ENCODE assay signal across 1 cellular context in genomic region chr20:56392282-56393132, GRCh38.
TF ChIP-seq lines count a peak whose summit lies in the region.

Gene CSTF1, plus strand, starts transcription at chr20:56392645. Its CDS starts 2,908 bp downstream, at chr20:56395553.

TF ChIP-seq in HepG2, 621 proteins besides CTCF, POLR2A, EP300 and RAD21 (continued from another document and continues in another):
- TF ChIP-seq ZNF414 (CRISPR knock-in tag; IDR thresholded peaks at IDR 0.05) (peak; percentile 99), ZNF207 (IDR thresholded peaks at IDR 0.05; ENCODE audit: borderline replicate concordance) (no peak), BRD4 (CRISPR knock-in tag; IDR thresholded peaks at IDR 0.05) (peak; percentile 100), PCBP2 (optimal IDR thresholded peaks at IDR 0.05; ENCODE audit: low read depth, low read length, poor library complexity, severe bottlenecking) (no peak), DZIP1 (CRISPR knock-in tag; IDR thresholded peaks at IDR 0.05) (peak; percentile 98), ZNF160 (CRISPR knock-in tag; IDR thresholded peaks at IDR 0.05) (peak; percentile 96), ZSCAN25 (CRISPR knock-in tag; IDR thresholded peaks at IDR 0.05) (peak; percentile 71), ETV5 (CRISPR knock-in tag; IDR thresholded peaks at IDR 0.05; ENCODE audit: borderline replicate concordance) (peak; percentile 80), ARNT (IDR thresholded peaks at IDR 0.05) (no peak), ZNF883 (CRISPR knock-in tag; IDR thresholded peaks at IDR 0.05; ENCODE audit: not compliant biosample characterization) (peak; percentile 95), SUZ12 (IDR thresholded peaks at IDR 0.05; ENCODE audit: low read depth, low read length) (no peak), ZNF629 (CRISPR knock-in tag; conservative IDR thresholded peaks at IDR 0.05) (peak; percentile 77), ZSCAN29 (CRISPR knock-in tag; conservative IDR thresholded peaks at IDR 0.05) (peak; percentile 92), ZNF446 (CRISPR knock-in tag; IDR thresholded peaks at IDR 0.05) (no peak; the same call in none of the 2 replicates), ZNF282 (IDR thresholded peaks at IDR 0.05; ENCODE audit: partially characterized antibody) (no peak), GLMP (CRISPR knock-in tag; IDR thresholded peaks at IDR 0.05; ENCODE audit: borderline replicate concordance) (no peak), ZNF768 (CRISPR knock-in tag; IDR thresholded peaks at IDR 0.05) (peak; percentile 85), ZSCAN31 (CRISPR knock-in tag; IDR thresholded peaks at IDR 0.05; ENCODE audit: low read depth) (peak; percentile 89), ZNF605 (CRISPR knock-in tag; IDR thresholded peaks at IDR 0.05) (peak; percentile 100), GPBP1L1 (CRISPR knock-in tag; IDR thresholded peaks at IDR 0.05) (no peak), AHDC1 (CRISPR knock-in tag; IDR thresholded peaks at IDR 0.05; ENCODE audit: borderline replicate concordance) (no peak), ZNF879 (CRISPR knock-in tag; IDR thresholded peaks at IDR 0.05) (peak; percentile 93), MTA3 (CRISPR knock-in tag; IDR thresholded peaks at IDR 0.05) (no peak), DBP (CRISPR knock-in tag; IDR thresholded peaks at IDR 0.05; ENCODE audit: not compliant biosample characterization) (peak; percentile 91), ZUFSP (CRISPR knock-in tag; IDR thresholded peaks at IDR 0.05; ENCODE audit: borderline replicate concordance) (no peak), ZNF652 (CRISPR knock-in tag; IDR thresholded peaks at IDR 0.05; ENCODE audit: borderline replicate concordance, low read depth) (peak; percentile 68; the same call in 1 of the 2 replicates), ZNF205 (CRISPR knock-in tag; IDR thresholded peaks at IDR 0.05) (peak; percentile 95), ZNF598 (CRISPR knock-in tag; IDR thresholded peaks at IDR 0.05; ENCODE audit: borderline replicate concordance) (peak; percentile 93), SRSF4 (IDR thresholded peaks at IDR 0.05; ENCODE audit: low read depth, low read length, poor library complexity, severe bottlenecking) (no peak), HDAC6 (IDR thresholded peaks at IDR 0.05; ENCODE audit: low read depth, low read length) (no peak), HIC2 (CRISPR knock-in tag; IDR thresholded peaks at IDR 0.05; ENCODE audit: low read depth) (peak; percentile 79), IRF1 (CRISPR knock-in tag; IDR thresholded peaks at IDR 0.05; ENCODE audit: low read depth) (peak; percentile 74; the same call in 1 of the 2 replicates), ZNF75D (CRISPR knock-in tag; IDR thresholded peaks at IDR 0.05; ENCODE audit: borderline replicate concordance) (no peak), ZNF788 (CRISPR knock-in tag; IDR thresholded peaks at IDR 0.05; ENCODE audit: borderline replicate concordance) (peak; percentile 98; the same call in 1 of the 2 replicates), TFAP4 (IDR thresholded peaks at IDR 0.05; ENCODE audit: borderline replicate concordance, low read depth) (peak; percentile 75; the same call in 1 of the 2 replicates), ZNF550 (CRISPR knock-in tag; IDR thresholded peaks at IDR 0.05; ENCODE audit: borderline replicate concordance) (peak; percentile 98; the same call in 1 of the 2 replicates), CCDC6 (CRISPR knock-in tag; IDR thresholded peaks at IDR 0.05) (peak; percentile 99), ETV6 (CRISPR knock-in tag; conservative IDR thresholded peaks at IDR 0.05) (peak; percentile 92), KDM5A (IDR thresholded peaks at IDR 0.05; ENCODE audit: borderline replicate concordance, low read length) (peak; percentile 86), MAX (IDR thresholded peaks at IDR 0.05) (peak; percentile 97), PAF1 (CRISPR knock-in tag; IDR thresholded peaks at IDR 0.05) (no peak; the same call in 1 of the 2 replicates), ELK4 (CRISPR knock-in tag; IDR thresholded peaks at IDR 0.05; ENCODE audit: borderline replicate concordance) (no peak), SALL1 (CRISPR knock-in tag; IDR thresholded peaks at IDR 0.05) (peak; percentile 99), LCORL (IDR thresholded peaks at IDR 0.05) (no peak), LCORL (CRISPR knock-in tag; IDR thresholded peaks at IDR 0.05) (peak; percentile 92)
